In the genomic region with DNA sequence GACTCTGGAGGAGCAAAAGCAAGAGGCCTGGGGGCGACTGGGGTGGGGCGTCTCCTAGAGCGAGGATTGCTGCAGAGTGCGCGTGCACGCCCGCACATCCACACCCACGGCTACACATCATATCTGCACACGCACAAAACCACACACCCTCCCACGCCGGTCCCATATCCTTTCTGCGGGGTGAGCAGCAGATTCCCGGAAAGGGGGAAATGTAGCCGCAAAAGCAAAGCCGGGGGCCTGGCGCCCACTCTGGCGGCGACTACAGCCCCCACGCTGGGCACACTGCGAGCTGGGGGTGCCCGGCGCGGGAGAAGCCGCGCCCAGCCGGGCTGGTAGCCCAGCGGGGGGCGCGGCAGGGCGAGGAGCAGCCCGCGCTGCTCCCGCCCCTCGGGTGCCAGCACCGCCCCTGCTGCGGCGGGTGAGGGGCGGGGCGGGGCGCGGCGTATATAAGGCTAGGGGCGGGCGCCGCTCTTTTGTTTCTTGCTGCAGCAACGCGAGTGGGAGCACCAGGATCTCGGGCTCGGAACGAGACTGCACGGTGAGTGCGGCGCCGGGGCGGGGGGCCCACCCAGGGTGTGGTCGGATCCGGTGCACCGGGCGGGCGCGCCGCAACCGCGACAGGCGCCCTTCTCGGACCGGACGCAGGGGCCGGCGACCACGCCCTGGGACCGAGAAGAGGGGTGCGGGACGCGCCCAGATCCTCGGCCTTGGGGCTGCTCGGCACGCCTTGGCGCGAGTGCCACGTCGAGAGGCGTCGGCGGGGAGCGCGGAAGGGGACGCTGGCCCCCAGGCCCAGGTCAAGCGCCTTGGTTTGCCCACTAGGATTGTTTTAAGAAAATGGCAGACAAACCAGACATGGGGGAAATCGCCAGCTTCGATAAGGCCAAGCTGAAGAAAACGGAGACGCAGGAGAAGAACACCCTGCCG, we compare ENCODE assay signal across 1 cellular context.
TF ChIP-seq lines count a peak whose summit lies in the region.

A gene (plus strand): TSS at position 476 of the 927 bp plus-strand sequence.

TF ChIP-seq in GM12878, 131 proteins besides CTCF, POLR2A, EP300 and RAD21 (continued from another document and continues in another):
- TF ChIP-seq EGR1 (IDR thresholded peaks at IDR 0.05; ENCODE audit: borderline replicate concordance in 1 of 2, low read depth in 2 of 2, low read length in 2 of 2): peak in 1 of 2 experiments; percentile 56; a peak in 2 of 3 replicates
- peak; percentile 80; the same call in 1 of the 2 replicates for TF ChIP-seq CHD1 (IDR thresholded peaks at IDR 0.05; ENCODE audit: low read depth, low read length)
- peak; percentile 96 for TF ChIP-seq GATAD2B (conservative IDR thresholded peaks at IDR 0.05; ENCODE audit: low read depth)
- peak; percentile 77 for TF ChIP-seq RUNX3 (IDR thresholded peaks at IDR 0.05; ENCODE audit: low read length)
- TF ChIP-seq IKZF1 (conservative IDR thresholded peaks at IDR 0.05): peak; percentile 88
- no peak for TF ChIP-seq RFX5 (IDR thresholded peaks at IDR 0.05; ENCODE audit: low read depth, low read length)
- TF ChIP-seq STAT1 (conservative IDR thresholded peaks at IDR 0.05): no peak
- no peak for TF ChIP-seq RCOR1 (conservative IDR thresholded peaks at IDR 0.05; ENCODE audit: low read depth, low read length)
- peak; percentile 71; the same call in 1 of the 2 replicates for TF ChIP-seq SIN3A (IDR thresholded peaks at IDR 0.05; ENCODE audit: low read depth, low read length)
- TF ChIP-seq, protein P1, sequence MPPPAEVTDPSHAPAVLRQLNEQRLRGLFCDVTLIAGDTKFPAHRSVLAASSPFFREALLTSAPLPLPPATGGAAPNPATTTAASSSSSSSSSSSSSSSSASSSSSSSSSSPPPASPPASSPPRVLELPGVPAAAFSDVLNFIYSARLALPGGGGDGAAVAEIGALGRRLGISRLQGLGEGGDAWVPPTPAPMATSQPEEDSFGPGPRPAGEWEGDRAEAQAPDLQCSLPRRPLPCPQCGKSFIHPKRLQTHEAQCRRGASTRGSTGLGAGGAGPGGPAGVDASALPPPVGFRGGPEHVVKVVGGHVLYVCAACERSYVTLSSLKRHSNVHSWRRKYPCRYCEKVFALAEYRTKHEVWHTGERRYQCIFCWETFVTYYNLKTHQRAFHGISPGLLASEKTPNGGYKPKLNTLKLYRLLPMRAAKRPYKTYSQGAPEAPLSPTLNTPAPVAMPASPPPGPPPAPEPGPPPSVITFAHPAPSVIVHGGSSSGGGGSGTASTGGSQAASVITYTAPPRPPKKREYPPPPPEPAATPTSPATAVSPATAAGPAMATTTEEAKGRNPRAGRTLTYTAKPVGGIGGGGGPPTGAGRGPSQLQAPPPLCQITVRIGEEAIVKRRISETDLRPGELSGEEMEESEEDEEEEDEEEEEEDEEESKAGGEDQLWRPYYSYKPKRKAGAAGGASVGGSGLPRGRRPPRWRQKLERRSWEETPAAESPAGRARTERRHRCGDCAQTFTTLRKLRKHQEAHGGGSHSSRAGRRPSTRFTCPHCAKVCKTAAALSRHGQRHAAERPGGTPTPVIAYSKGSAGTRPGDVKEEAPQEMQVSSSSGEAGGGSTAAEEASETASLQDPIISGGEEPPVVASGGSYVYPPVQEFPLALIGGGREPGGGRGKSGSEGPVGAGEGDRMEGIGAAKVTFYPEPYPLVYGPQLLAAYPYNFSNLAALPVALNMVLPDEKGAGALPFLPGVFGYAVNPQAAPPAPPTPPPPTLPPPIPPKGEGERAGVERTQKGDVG (CRISPR knock-in tag; IDR thresholded peaks at IDR 0.05): no peak
- peak; percentile 58; the same call in 1 of the 2 replicates for TF ChIP-seq TCF12 (IDR thresholded peaks at IDR 0.05; ENCODE audit: low read depth, low read length)
- TF ChIP-seq LARP7 (IDR thresholded peaks at IDR 0.05): peak; percentile 97
- peak; percentile 67; the same call in 1 of the 2 replicates for TF ChIP-seq NR2F1 (conservative IDR thresholded peaks at IDR 0.05)
- peak; percentile 80 for TF ChIP-seq ZNF217 (IDR thresholded peaks at IDR 0.05)
- TF ChIP-seq, protein P2, sequence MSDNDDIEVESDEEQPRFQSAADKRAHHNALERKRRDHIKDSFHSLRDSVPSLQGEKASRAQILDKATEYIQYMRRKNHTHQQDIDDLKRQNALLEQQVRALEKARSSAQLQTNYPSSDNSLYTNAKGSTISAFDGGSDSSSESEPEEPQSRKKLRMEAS (IDR thresholded peaks at IDR 0.05; ENCODE audit: low read depth, low read length): no peak
- TF ChIP-seq SREBF1 (IDR thresholded peaks at IDR 0.05; ENCODE audit: low read length): no peak
- no peak for TF ChIP-seq SPI1 (IDR thresholded peaks at IDR 0.05; ENCODE audit: borderline replicate concordance, insufficient read depth, low read depth, low read length)
- TF ChIP-seq CBFB (IDR thresholded peaks at IDR 0.05; ENCODE audit: low read depth): peak; percentile 29; the same call in 1 of the 2 replicates
- TF ChIP-seq SMC3 (IDR thresholded peaks at IDR 0.05; ENCODE audit: borderline replicate concordance, low read length): 0 out of 2 replicates have a peak, but pooled peaks have one; percentile 8
- TF ChIP-seq KLF5 (IDR thresholded peaks at IDR 0.05; ENCODE audit: partially characterized antibody): no peak
- TF ChIP-seq CHD4 (IDR thresholded peaks at IDR 0.05): no peak
- TF ChIP-seq IRF4 (IDR thresholded peaks at IDR 0.05; ENCODE audit: low read depth, low read length): no peak
- TF ChIP-seq SMARCA5 (IDR thresholded peaks at IDR 0.05): peak; percentile 81
- TF ChIP-seq NBN (IDR thresholded peaks at IDR 0.05): peak; percentile 29; the same call in 1 of the 2 replicates
- TF ChIP-seq, protein P3, sequence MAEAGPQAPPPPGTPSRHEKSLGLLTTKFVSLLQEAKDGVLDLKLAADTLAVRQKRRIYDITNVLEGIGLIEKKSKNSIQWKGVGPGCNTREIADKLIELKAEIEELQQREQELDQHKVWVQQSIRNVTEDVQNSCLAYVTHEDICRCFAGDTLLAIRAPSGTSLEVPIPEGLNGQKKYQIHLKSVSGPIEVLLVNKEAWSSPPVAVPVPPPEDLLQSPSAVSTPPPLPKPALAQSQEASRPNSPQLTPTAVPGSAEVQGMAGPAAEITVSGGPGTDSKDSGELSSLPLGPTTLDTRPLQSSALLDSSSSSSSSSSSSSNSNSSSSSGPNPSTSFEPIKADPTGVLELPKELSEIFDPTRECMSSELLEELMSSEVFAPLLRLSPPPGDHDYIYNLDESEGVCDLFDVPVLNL (IDR thresholded peaks at IDR 0.05; ENCODE audit: low read depth, low read length): no peak
- TF ChIP-seq, protein P4, sequence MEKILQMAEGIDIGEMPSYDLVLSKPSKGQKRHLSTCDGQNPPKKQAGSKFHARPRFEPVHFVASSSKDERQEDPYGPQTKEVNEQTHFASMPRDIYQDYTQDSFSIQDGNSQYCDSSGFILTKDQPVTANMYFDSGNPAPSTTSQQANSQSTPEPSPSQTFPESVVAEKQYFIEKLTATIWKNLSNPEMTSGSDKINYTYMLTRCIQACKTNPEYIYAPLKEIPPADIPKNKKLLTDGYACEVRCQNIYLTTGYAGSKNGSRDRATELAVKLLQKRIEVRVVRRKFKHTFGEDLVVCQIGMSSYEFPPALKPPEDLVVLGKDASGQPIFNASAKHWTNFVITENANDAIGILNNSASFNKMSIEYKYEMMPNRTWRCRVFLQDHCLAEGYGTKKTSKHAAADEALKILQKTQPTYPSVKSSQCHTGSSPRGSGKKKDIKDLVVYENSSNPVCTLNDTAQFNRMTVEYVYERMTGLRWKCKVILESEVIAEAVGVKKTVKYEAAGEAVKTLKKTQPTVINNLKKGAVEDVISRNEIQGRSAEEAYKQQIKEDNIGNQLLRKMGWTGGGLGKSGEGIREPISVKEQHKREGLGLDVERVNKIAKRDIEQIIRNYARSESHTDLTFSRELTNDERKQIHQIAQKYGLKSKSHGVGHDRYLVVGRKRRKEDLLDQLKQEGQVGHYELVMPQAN (conservative IDR thresholded peaks at IDR 0.05): peak; percentile 90
- TF ChIP-seq, protein P5, sequence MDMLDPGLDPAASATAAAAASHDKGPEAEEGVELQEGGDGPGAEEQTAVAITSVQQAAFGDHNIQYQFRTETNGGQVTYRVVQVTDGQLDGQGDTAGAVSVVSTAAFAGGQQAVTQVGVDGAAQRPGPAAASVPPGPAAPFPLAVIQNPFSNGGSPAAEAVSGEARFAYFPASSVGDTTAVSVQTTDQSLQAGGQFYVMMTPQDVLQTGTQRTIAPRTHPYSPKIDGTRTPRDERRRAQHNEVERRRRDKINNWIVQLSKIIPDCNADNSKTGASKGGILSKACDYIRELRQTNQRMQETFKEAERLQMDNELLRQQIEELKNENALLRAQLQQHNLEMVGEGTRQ (IDR thresholded peaks at IDR 0.05; ENCODE audit: borderline replicate concordance, low read depth, low read length): no peak
- no peak; the same call in 1 of the 2 replicates for TF ChIP-seq ESRRA (IDR thresholded peaks at IDR 0.05; ENCODE audit: low read length)
- peak; percentile 99 for TF ChIP-seq POLR2AphosphoS2 (IDR thresholded peaks at IDR 0.05; ENCODE audit: low read depth, low read length)
- peak; percentile 98 for TF ChIP-seq POLR2AphosphoS5 (IDR thresholded peaks at IDR 0.05; ENCODE audit: low read length)
- TF ChIP-seq RBBP5 (conservative IDR thresholded peaks at IDR 0.05): no peak
- TF ChIP-seq TCF3 (IDR thresholded peaks at IDR 0.05; ENCODE audit: borderline replicate concordance, insufficient read depth, low read depth, low read length): peak; percentile 87
- TF ChIP-seq, protein P6, sequence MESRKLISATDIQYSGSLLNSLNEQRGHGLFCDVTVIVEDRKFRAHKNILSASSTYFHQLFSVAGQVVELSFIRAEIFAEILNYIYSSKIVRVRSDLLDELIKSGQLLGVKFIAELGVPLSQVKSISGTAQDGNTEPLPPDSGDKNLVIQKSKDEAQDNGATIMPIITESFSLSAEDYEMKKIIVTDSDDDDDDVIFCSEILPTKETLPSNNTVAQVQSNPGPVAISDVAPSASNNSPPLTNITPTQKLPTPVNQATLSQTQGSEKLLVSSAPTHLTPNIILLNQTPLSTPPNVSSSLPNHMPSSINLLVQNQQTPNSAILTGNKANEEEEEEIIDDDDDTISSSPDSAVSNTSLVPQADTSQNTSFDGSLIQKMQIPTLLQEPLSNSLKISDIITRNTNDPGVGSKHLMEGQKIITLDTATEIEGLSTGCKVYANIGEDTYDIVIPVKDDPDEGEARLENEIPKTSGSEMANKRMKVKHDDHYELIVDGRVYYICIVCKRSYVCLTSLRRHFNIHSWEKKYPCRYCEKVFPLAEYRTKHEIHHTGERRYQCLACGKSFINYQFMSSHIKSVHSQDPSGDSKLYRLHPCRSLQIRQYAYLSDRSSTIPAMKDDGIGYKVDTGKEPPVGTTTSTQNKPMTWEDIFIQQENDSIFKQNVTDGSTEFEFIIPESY (IDR thresholded peaks at IDR 0.05): no peak
- TF ChIP-seq, protein P7, sequence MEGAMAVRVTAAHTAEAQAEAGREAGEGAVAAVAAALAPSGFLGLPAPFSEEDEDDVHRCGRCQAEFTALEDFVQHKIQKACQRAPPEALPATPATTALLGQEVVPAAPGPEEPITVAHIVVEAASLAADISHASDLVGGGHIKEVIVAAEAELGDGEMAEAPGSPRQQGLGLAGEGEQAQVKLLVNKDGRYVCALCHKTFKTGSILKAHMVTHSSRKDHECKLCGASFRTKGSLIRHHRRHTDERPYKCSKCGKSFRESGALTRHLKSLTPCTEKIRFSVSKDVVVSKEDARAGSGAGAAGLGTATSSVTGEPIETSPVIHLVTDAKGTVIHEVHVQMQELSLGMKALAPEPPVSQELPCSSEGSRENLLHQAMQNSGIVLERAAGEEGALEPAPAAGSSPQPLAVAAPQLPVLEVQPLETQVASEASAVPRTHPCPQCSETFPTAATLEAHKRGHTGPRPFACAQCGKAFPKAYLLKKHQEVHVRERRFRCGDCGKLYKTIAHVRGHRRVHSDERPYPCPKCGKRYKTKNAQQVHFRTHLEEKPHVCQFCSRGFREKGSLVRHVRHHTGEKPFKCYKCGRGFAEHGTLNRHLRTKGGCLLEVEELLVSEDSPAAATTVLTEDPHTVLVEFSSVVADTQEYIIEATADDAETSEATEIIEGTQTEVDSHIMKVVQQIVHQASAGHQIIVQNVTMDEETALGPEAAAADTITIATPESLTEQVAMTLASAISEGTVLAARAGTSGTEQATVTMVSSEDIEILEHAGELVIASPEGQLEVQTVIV (IDR thresholded peaks at IDR 0.05; ENCODE audit: borderline replicate concordance, partially characterized antibody): no peak
- TF ChIP-seq WRNIP1 (IDR thresholded peaks at IDR 0.05; ENCODE audit: borderline replicate concordance, low read depth, low read length): no peak
- TF ChIP-seq, protein P8, sequence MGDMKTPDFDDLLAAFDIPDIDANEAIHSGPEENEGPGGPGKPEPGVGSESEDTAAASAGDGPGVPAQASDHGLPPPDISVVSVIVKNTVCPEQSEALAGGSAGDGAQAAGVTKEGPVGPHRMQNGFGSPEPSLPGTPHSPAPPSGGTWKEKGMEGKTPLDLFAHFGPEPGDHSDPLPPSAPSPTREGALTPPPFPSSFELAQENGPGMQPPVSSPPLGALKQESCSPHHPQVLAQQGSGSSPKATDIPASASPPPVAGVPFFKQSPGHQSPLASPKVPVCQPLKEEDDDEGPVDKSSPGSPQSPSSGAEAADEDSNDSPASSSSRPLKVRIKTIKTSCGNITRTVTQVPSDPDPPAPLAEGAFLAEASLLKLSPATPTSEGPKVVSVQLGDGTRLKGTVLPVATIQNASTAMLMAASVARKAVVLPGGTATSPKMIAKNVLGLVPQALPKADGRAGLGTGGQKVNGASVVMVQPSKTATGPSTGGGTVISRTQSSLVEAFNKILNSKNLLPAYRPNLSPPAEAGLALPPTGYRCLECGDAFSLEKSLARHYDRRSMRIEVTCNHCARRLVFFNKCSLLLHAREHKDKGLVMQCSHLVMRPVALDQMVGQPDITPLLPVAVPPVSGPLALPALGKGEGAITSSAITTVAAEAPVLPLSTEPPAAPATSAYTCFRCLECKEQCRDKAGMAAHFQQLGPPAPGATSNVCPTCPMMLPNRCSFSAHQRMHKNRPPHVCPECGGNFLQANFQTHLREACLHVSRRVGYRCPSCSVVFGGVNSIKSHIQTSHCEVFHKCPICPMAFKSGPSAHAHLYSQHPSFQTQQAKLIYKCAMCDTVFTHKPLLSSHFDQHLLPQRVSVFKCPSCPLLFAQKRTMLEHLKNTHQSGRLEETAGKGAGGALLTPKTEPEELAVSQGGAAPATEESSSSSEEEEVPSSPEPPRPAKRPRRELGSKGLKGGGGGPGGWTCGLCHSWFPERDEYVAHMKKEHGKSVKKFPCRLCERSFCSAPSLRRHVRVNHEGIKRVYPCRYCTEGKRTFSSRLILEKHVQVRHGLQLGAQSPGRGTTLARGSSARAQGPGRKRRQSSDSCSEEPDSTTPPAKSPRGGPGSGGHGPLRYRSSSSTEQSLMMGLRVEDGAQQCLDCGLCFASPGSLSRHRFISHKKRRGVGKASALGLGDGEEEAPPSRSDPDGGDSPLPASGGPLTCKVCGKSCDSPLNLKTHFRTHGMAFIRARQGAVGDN (IDR thresholded peaks at IDR 0.05): peak; percentile 95
- no peak for TF ChIP-seq TCF7 (IDR thresholded peaks at IDR 0.05; ENCODE audit: borderline replicate concordance)
